ENCODE assay signal across 9 cellular contexts in genomic region chr16:2149630-2150417, GRCh38. TPM values are rescaled to one million over a fixed set of nuclear protein-coding genes. Genes with fewer than 3 reads are reported as not detected.
DNase-seq lines count a peak whose midpoint lies in the region; ATAC-seq and TF ChIP-seq lines count a peak whose summit lies in the region.
"Had no signal": no experiment of that assay in that cellular context is flagged by ENCODE, and none has a peak within 500 bp of the region (broad histone marks: within the 10 kb centered on the region; RNA-seq: fewer than 3 reads in every experiment).

No MANE protein-coding gene starts in this region.

- H3K36me3 ChIP-seq in Caco-2 (ENCODE audit: control insufficient read depth, insufficient read depth, low read length) = peaks cover 8% of the 10 kb centered on the region

- POLR2A ChIA-PET in Caco-2 (lab: Charles Lee) = no interaction called here
- POLR2A ChIA-PET in naive thymus-derived CD8-positive, alpha-beta T cell (lab: Charles Lee) = interaction anchor here (0.6 to 1.7 kb wide), 4 partner anchors 10 to 185 kb away, joined by 3 to 7 read pairs (median 4); partner anchors contain the start of genes RPS2 and ZNF598

- no TSS peak for BruUV-seq in Caco-2 (replicated peaks; lab: Mats Ljungman, UMichigan)

- peak overlapping the region; percentile 48 for H3K4me3 ChIP-seq in Caco-2 (ENCODE audit: low read depth, low read length)

- no peak for DNase-seq in Caco-2
- DNase-seq in HuH-7 (ENCODE audit: low spot score) = peak; percentile 46
- no peak for DNase-seq in naive thymus-derived CD8-positive, alpha-beta T cell
- no peak for DNase-seq in GDM1 (lab: John Stamatoyannopoulos, UW)
- DNase-seq in Kasumi-1 (lab: John Stamatoyannopoulos, UW) = no peak
- no peak for DNase-seq in T1000 (lab: John Stamatoyannopoulos, UW)
- DNase-seq in cortex of kidney (lab: John Stamatoyannopoulos, UW) = no peak
- DNase-seq: immature natural killer cell had no signal

- ATAC-seq in naive thymus-derived CD8-positive, alpha-beta T cell = no peak

- H3K27me3 Mint-ChIP-seq in Caco-2 (ENCODE audit: insufficient read depth, unreplicated experiment) = no peaks in the 10 kb centered on the region
- H3K27me3 Mint-ChIP-seq in activated naive CD8-positive, alpha-beta T cell = no peaks in the 10 kb centered on the region
- no peaks in the 10 kb centered on the region for H3K27me3 Mint-ChIP-seq in naive thymus-derived CD8-positive, alpha-beta T cell

- peaks cover 16% of the 10 kb centered on the region for H3K4me1 Mint-ChIP-seq in Caco-2 (ENCODE audit: low read depth, unreplicated experiment)
- peaks cover 18% of the 10 kb centered on the region for H3K4me1 Mint-ChIP-seq in activated naive CD8-positive, alpha-beta T cell (ENCODE audit: low read depth)
- peaks cover 5 to 48% (median 40%) of the 10 kb centered on the region in 4 donors for H3K4me1 Mint-ChIP-seq in naive thymus-derived CD8-positive, alpha-beta T cell

- CTCF ChIA-PET in Caco-2 (lab: Charles Lee) = interaction anchor here (0.5 kb wide), 1 partner anchor 202 kb away, joined by 4 read pairs; no protein-coding TSS in a partner anchor

- H3K27me3 ChIP-seq in Caco-2 (replicated peaks; ENCODE audit: control insufficient read depth, insufficient read depth, low read length) = no peaks in the 10 kb centered on the region

- H3K27ac Mint-ChIP-seq in Caco-2 (ENCODE audit: unreplicated experiment) = no peak overlapping the region
- H3K27ac Mint-ChIP-seq in activated naive CD8-positive, alpha-beta T cell = no peak overlapping the region
- peak overlapping the region in 1 of 10 donors; percentile 43 for H3K27ac Mint-ChIP-seq in naive thymus-derived CD8-positive, alpha-beta T cell
- H3K27ac Mint-ChIP-seq: immature natural killer cell had no signal

- intact Hi-C loops in Caco-2 (cut with micrococcal nuclease; ENCODE audit: unreplicated experiment) = no loop called here

- no peaks in the 10 kb centered on the region for H3K9me3 Mint-ChIP-seq in Caco-2 (ENCODE audit: unreplicated experiment)
- no peaks in the 10 kb centered on the region for H3K9me3 Mint-ChIP-seq in activated naive CD8-positive, alpha-beta T cell (ENCODE audit: low read depth)
- H3K9me3 Mint-ChIP-seq in naive thymus-derived CD8-positive, alpha-beta T cell = no peaks in the 10 kb centered on the region
- H3K9me3 Mint-ChIP-seq: immature natural killer cell had no signal

- peak overlapping the region; percentile 58 for H3K4me3 Mint-ChIP-seq in Caco-2 (ENCODE audit: unreplicated experiment)
- H3K4me3 Mint-ChIP-seq in activated naive CD8-positive, alpha-beta T cell = peak overlapping the region; percentile 42
- H3K4me3 Mint-ChIP-seq in naive thymus-derived CD8-positive, alpha-beta T cell = peak overlapping the region in 9 of 10 donors; percentile 13 to 60 (median 48)

- no peaks in the 10 kb centered on the region for H3K9me3 ChIP-seq in Caco-2

- peaks cover 40% of the 10 kb centered on the region for H3K4me1 ChIP-seq in Caco-2

- peaks cover 60% of the 10 kb centered on the region for H3K36me3 Mint-ChIP-seq in Caco-2 (ENCODE audit: insufficient read depth, unreplicated experiment)
- peaks cover 10% of the 10 kb centered on the region for H3K36me3 Mint-ChIP-seq in activated naive CD8-positive, alpha-beta T cell
- peaks cover 0 to 15% (median 4%) of the 10 kb centered on the region in 3 donors for H3K36me3 Mint-ChIP-seq in naive thymus-derived CD8-positive, alpha-beta T cell
- H3K36me3 Mint-ChIP-seq: immature natural killer cell had no signal

- TF ChIP-seq CTCF in Caco-2 (IDR thresholded peaks at IDR 0.05; ENCODE audit: insufficient read depth in 1 of 2, low read depth in 1 of 2, low read length in 1 of 2, severe bottlenecking in 1 of 2, unreplicated experiment in 1 of 2) = no peak

RNA-seq across cellular contexts. Expression of gene RAB26, which starts 1.4 kb away (rescaled TPM):
- 1.0 and 1.2 TPM in 2 replicates for total RNA-seq in Caco-2 (2022)
- total RNA-seq in naive thymus-derived CD8-positive, alpha-beta T cell = not detected
- polyA plus RNA-seq in naive thymus-derived CD8-positive, alpha-beta T cell = 1 to 10 TPM in 1 of 3 donors, under 1 TPM in 2; 0.27 to 1.2 (median 0.94) TPM

RNA-seq across cellular contexts. Expression of gene TRAF7, which starts 5.8 kb away (rescaled TPM):
- total RNA-seq in Caco-2 (2022) = 61.4 and 66.3 TPM in 2 replicates
- 10 to 100 TPM; 32.3 to 39.5 TPM for total RNA-seq in naive thymus-derived CD8-positive, alpha-beta T cell
- 1 to 10 TPM; 3.5 to 8.8 (median 4.3) TPM for polyA plus RNA-seq in naive thymus-derived CD8-positive, alpha-beta T cell

RNA-seq across cellular contexts. Expression of gene PKD1, which starts 14.1 kb away (rescaled TPM):
- total RNA-seq in Caco-2 (2022) = 70.5 and 76.2 TPM in 2 replicates
- 100 to 1,000 TPM; 131 to 134 TPM for total RNA-seq in naive thymus-derived CD8-positive, alpha-beta T cell
- 1 to 10 TPM; 3.5 to 9.9 (median 4.8) TPM for polyA plus RNA-seq in naive thymus-derived CD8-positive, alpha-beta T cell

RNA-seq across cellular contexts. Expression of gene CASKIN1, which starts 46.6 kb away (rescaled TPM):
- 6.6 and 10.8 TPM in 2 replicates for total RNA-seq in Caco-2 (2022)
- under 1 TPM; 0.08 to 0.13 TPM for total RNA-seq in naive thymus-derived CD8-positive, alpha-beta T cell
- not detected for polyA plus RNA-seq in naive thymus-derived CD8-positive, alpha-beta T cell
- polyA plus RNA-seq: immature natural killer cell had no signal

RNA-seq across cellular contexts. Expression of gene MLST8, which starts 55.4 kb away (rescaled TPM):
- total RNA-seq in Caco-2 (2022) = 53.1 and 59.7 TPM in 2 replicates
- total RNA-seq in naive thymus-derived CD8-positive, alpha-beta T cell = 10 to 100 TPM; 49.3 to 53.2 TPM
- 10 to 100 TPM; 29.9 to 40.4 (median 30.1) TPM for polyA plus RNA-seq in naive thymus-derived CD8-positive, alpha-beta T cell
